In the genomic region with DNA sequence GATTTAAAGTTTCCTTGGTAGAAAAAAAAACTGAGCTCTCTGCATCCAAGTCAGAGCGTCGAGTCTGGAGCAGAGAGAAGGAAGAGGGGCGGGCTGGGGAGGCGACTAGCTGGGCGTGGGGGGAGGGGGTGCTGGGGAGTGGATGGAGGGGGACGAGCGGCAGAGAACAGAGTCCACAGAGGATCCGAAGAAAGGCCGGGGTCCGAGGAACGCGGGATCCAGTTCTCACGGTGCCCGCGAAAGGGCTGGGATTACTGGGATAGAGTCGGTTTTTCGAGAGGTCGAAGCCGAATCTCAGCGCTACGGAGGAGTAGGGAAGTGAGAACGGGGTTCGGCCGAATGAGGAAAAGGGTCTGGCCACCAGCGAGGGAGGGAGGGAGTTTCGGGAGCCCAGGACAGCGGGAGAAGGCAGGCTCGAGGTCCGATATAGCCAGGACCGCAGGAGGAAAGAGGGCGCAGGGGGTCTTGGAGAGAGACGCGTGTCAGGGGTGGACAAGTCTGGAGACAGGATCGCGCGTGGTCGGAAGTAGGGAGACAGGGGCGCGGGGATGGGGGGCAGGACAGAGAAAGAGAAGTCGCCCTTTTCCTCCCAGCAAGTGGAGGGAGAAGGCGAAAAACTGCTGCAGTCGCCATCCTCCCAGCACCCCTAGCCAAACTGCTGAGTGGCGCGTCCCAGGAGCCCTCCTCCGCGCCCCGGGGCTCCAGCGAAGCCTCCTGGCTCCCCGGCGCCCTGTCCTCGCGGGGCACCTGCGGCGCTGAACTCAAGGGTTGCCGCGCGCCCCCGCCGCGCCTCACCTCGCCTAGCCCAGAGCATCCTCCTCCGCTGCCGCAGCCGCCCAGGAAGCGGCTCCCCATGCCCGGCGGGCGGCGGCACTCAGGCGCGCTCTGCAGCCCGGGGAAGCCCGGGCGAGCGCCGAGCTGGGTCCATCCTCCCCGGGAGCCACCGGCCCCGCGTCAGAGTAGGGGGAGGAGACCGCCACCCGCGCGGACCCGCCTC, we compare ENCODE assay signal across 8 cellular contexts. TPM values are rescaled to one million over a fixed set of nuclear protein-coding genes. Genes with fewer than 3 reads are reported as not detected.
DNase-seq lines count a peak whose midpoint lies in the region; TF ChIP-seq lines count a peak whose summit lies in the region.

A gene (minus strand): TSS at position 926 of the 997 bp plus-strand sequence. CDS start 133,030 bp downstream, outside the sequence.

- CTCF ChIA-PET in activated naive CD4-positive, alpha-beta T cell treated with anti-CD3 and anti-CD28 coated beads, Interleukin-2, amount 10 ng/mL, durations not matched to agents 7 days and 5 days (lab: Charles Lee), result no interaction called here

- H3K4me1 ChIP-seq in esophagus squamous epithelium (peaks cover 7 to 33% (median 24%) of the 10 kb centered on the region in 3 donors), neuron (ENCODE audit: insufficient read depth, low read length) (peaks cover 11% of the 10 kb centered on the region)

- H3K27ac ChIP-seq in esophagus squamous epithelium, result no peak within 1 kb of the TSS

- H3K36me3 ChIP-seq in esophagus squamous epithelium, result no peaks in the 10 kb centered on the region
- no peaks in the 10 kb centered on the region for H3K36me3 ChIP-seq in neuron (ENCODE audit: insufficient read depth, low read length)

- 1 to 4% methylated on average over 37 to 38 of the region's 85 CpGs for WGBS in esophagus squamous epithelium, 2 donors

- peak within 1 kb of the TSS; percentile 89 for H2AFZ ChIP-seq in neuron (ENCODE audit: low read depth, low read length)

- H3K4me3 ChIP-seq in esophagus squamous epithelium (peak within 1 kb of the TSS; percentile 11 to 54 (median 32)), neuron (ENCODE audit: low read length) (peak within 1 kb of the TSS; percentile 80)

- H3K9me3 Mint-ChIP-seq in activated naive CD4-positive, alpha-beta T cell treated with anti-CD3 and anti-CD28 coated beads, Interleukin-2, amount 10 ng/mL, durations not matched to agents 7 days and 5 days, result no peaks in the 10 kb centered on the region

- no peak within 1 kb of the TSS for H3K4me3 Mint-ChIP-seq in activated naive CD4-positive, alpha-beta T cell treated with anti-CD3 and anti-CD28 coated beads, Interleukin-2, amount 10 ng/mL, durations not matched to agents 7 days and 5 days

- H3K4me1 Mint-ChIP-seq in activated naive CD4-positive, alpha-beta T cell treated with anti-CD3 and anti-CD28 coated beads, Interleukin-2, amount 10 ng/mL, durations not matched to agents 7 days and 5 days, result peaks cover 4% of the 10 kb centered on the region

- H3K27ac Mint-ChIP-seq in activated naive CD4-positive, alpha-beta T cell treated with anti-CD3 and anti-CD28 coated beads, Interleukin-2, amount 10 ng/mL, durations not matched to agents 7 days and 5 days, result no peak within 1 kb of the TSS

- intact Hi-C loops in esophagus squamous epithelium (cut with DNase I), result no loop called here

- no peak for TF ChIP-seq POLR2A in esophagus squamous epithelium (IDR thresholded peaks at IDR 0.05)

- H3K27me3 ChIP-seq in esophagus squamous epithelium, result peaks cover 3 to 90% (median 13%) of the 10 kb centered on the region in 4 donors
- no peaks in the 10 kb centered on the region for H3K27me3 ChIP-seq in neuron (ENCODE audit: insufficient read depth, low read length)

- H3K36me3 Mint-ChIP-seq in activated naive CD4-positive, alpha-beta T cell treated with anti-CD3 and anti-CD28 coated beads, Interleukin-2, amount 10 ng/mL, durations not matched to agents 7 days and 5 days, result no peaks in the 10 kb centered on the region

- no peaks in the 10 kb centered on the region for H3K9me3 ChIP-seq in esophagus squamous epithelium
- no peaks in the 10 kb centered on the region for H3K9me3 ChIP-seq in neuron (ENCODE audit: low read length)

- TF ChIP-seq CTCF in esophagus squamous epithelium (IDR thresholded peaks at IDR 0.05), result no peak

- DNase-seq in D341Med (ENCODE audit: low spot score), result peak; percentile 73
- peak; percentile 31 for DNase-seq in NCI-H526 treated with DMSO at 0.1 percent for 48 hours (lab: John Stamatoyannopoulos, UW)
- DNase-seq in esophagus squamous epithelium (lab: John Stamatoyannopoulos, UW), result no peak
- DNase-seq in activated naive CD4-positive, alpha-beta T cell treated with anti-CD3 and anti-CD28 coated beads, Interleukin-2, amount 10 ng/mL, durations not matched to agents 7 days and 5 days, result no peak
- no peak for DNase-seq in AML-193 (lab: John Stamatoyannopoulos, UW)
- DNase-seq in midbrain (lab: John Stamatoyannopoulos, UW), result no peak
- DNase-seq in HT-29 (ENCODE audit: low spot score), result no peak

- H3K27me3 Mint-ChIP-seq in activated naive CD4-positive, alpha-beta T cell treated with anti-CD3 and anti-CD28 coated beads, Interleukin-2, amount 10 ng/mL, durations not matched to agents 7 days and 5 days, result peaks cover 54% of the 10 kb centered on the region

RNA-seq across cellular contexts. Expression of the gene that starts here (rescaled TPM):
- under 1 TPM in 1 of 4 donors, not detected in 3; under 0.01 TPM for total RNA-seq in esophagus squamous epithelium
- total RNA-seq in HT-29 (2014; rRNA removed; shearing (Covaris generic)), result 0.03 TPM in 1 of 2 replicates, not detected in the other

Comparison
In these comparisons a context has a peak if more than half of its experiments do, and no peak if none do; other contexts are left out.
1. DNase-seq: peak in D341Med (single experiment) and NCI-H526 treated with DMSO at 0.1 percent for 48 hours (single experiment); none in esophagus squamous epithelium (single experiment), activated naive CD4-positive, alpha-beta T cell treated with anti-CD3 and anti-CD28 coated beads, Interleukin-2, amount 10 ng/mL, durations not matched to agents 7 days and 5 days (single experiment), AML-193 (0 of 2), midbrain (single experiment) and HT-29 (single experiment).